ENCODE assay signal across 14 cellular contexts in the genomic region with DNA sequence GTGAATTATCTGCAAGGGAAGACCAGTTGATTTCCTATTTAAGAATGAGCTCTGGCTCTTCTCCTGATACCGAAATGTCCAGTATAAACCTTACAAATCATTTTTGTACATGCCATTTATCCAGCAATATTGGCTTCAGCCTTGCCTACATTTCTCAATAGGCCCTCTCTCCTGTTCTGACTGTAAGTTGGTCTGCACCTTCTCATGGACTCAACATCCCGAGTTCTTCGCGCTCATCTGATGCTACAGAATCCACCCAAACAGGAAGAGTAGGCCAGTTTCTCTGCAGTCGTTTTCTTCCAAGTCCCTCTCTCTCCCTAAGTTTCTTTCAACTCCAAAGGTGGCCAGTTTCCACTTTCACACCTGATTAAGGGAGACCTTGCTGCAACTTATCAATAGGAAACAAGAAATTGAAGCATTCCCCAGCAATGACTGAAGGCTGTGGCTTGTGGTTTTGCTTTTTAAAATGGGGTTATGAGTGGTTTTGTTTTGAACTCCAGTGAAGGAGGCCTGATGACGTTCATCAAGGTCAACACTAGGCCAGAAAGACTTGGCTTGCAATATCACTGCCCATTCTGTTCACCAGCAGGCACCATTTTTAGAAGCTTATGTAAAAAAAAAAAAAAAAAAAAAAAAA.
DNase-seq lines count a peak whose midpoint lies in the region; ATAC-seq, FAIRE-seq and TF ChIP-seq lines count a peak whose summit lies in the region.
"Had no signal": no experiment of that assay in that cellular context is flagged by ENCODE, and none has a peak within 500 bp of the region (broad histone marks: within the 10 kb centered on the region; RNA-seq: fewer than 3 reads in every experiment).

No MANE protein-coding gene starts in this region.

- H3K27ac Mint-ChIP-seq in activated T-helper 17 cell treated with anti-CD3 and anti-CD28 coated beads, Interleukin-2, amount 50 U/mL, for 72 hours = peak overlapping the region; percentile 14
- no peak overlapping the region for H3K27ac Mint-ChIP-seq in endothelial cell (ENCODE audit: unreplicated experiment)
- H3K27ac Mint-ChIP-seq: T-cell had no signal

- no peak for FAIRE-seq in H54 (lab: Jason Lieb, UNC)
- FAIRE-seq: K562 had no signal

- H3K27me3 Mint-ChIP-seq in activated T-helper 17 cell treated with anti-CD3 and anti-CD28 coated beads, Interleukin-2, amount 50 U/mL, for 72 hours = no peaks in the 10 kb centered on the region
- H3K27me3 Mint-ChIP-seq in endothelial cell (ENCODE audit: unreplicated experiment) = peaks cover 2% of the 10 kb centered on the region
- H3K27me3 Mint-ChIP-seq: T-cell had no signal

- in situ Hi-C loops in KBM-7 (cut with MboI; ENCODE audit: low pct_unique_long_range_greater_than_20kb, low sequenced_read_pairs) = no loop called here

- H3K4me3 Mint-ChIP-seq in activated T-helper 17 cell treated with anti-CD3 and anti-CD28 coated beads, Interleukin-2, amount 50 U/mL, for 72 hours = peak overlapping the region; percentile 55
- H3K4me3 Mint-ChIP-seq in endothelial cell (ENCODE audit: unreplicated experiment) = no peak overlapping the region
- H3K4me3 Mint-ChIP-seq: naive B cell, T-cell had no signal

- ATAC-seq in activated T-helper 17 cell treated with anti-CD3 and anti-CD28 coated beads, Interleukin-2, amount 50 U/mL, for 72 hours (replicated peaks) = peak; percentile 97
- ATAC-seq in sciatic nerve = peak; percentile 70
- ATAC-seq: K562 had no signal

- H3K9me3 Mint-ChIP-seq in activated T-helper 17 cell treated with anti-CD3 and anti-CD28 coated beads, Interleukin-2, amount 50 U/mL, for 72 hours = peaks cover 5% of the 10 kb centered on the region
- no peaks in the 10 kb centered on the region for H3K9me3 Mint-ChIP-seq in endothelial cell (ENCODE audit: unreplicated experiment)

- no peaks in the 10 kb centered on the region for H3K36me3 Mint-ChIP-seq in activated T-helper 17 cell treated with anti-CD3 and anti-CD28 coated beads, Interleukin-2, amount 50 U/mL, for 72 hours (ENCODE audit: low read depth)
- H3K36me3 Mint-ChIP-seq in endothelial cell (ENCODE audit: low read depth, unreplicated experiment) = no peaks in the 10 kb centered on the region

- peaks cover 18% of the 10 kb centered on the region for H3K4me1 Mint-ChIP-seq in activated T-helper 17 cell treated with anti-CD3 and anti-CD28 coated beads, Interleukin-2, amount 50 U/mL, for 72 hours
- peaks cover 5% of the 10 kb centered on the region for H3K4me1 Mint-ChIP-seq in endothelial cell (ENCODE audit: unreplicated experiment)

- no peak for TF ChIP-seq POLR2A in H54 (IDR thresholded peaks at IDR 0.05; ENCODE audit: low read depth, low read length)

- TF ChIP-seq CTCF in endothelial cell (IDR thresholded peaks at IDR 0.05; ENCODE audit: unreplicated experiment) = no peak

- peak; percentile 25 for DNase-seq in activated CD4-positive, alpha-beta T cell treated with anti-CD3 and anti-CD28 coated beads for 48 hours
- DNase-seq in activated CD4-positive, alpha-beta T cell treated with anti-CD3 and anti-CD28 coated beads, Interleukin-2, amount 50 U/mL, for 1 hour = no peak
- peak; percentile 1 for DNase-seq in KBM-7
- no peak for DNase-seq in sciatic nerve (ENCODE audit: low spot score)
- no peak for DNase-seq in NCI-H1436 treated with DMSO at 0.1 percent for 48 hours (lab: John Stamatoyannopoulos, UW)
- no peak for DNase-seq in endothelial cell (ENCODE audit: low spot score)
- no peak for DNase-seq in H54 (ENCODE audit: insufficient read length, low spot score)
- DNase-seq: anterior cingulate cortex, HCEC 1CT, naive B cell, NCI-H187 had no signal

- intact Hi-C loops in sciatic nerve (cut with DNase I) = no loop called here

Comparison
In these comparisons a context has a peak if more than half of its experiments do, and no peak if none do; other contexts are left out.
1. DNase-seq: peak in activated CD4-positive, alpha-beta T cell treated with anti-CD3 and anti-CD28 coated beads for 48 hours (single experiment) and KBM-7 (single experiment); none in activated CD4-positive, alpha-beta T cell treated with anti-CD3 and anti-CD28 coated beads, Interleukin-2, amount 50 U/mL, for 1 hour (single experiment), sciatic nerve (single experiment), NCI-H1436 treated with DMSO at 0.1 percent for 48 hours (single experiment), endothelial cell (single experiment) and H54 (single experiment).